Comparison of ENCODE assay signal across 16 cellular contexts in genomic region chr7:148905093-148905666, GRCh38. TPM values are rescaled to one million over a fixed set of nuclear protein-coding genes. Genes with fewer than 3 reads are reported as not detected.
A peak's percentile ranks its signal among the peaks of the same experiment; 100 is the strongest.
DNase-seq lines count a peak whose midpoint lies in the region; ATAC-seq, FAIRE-seq and TF ChIP-seq lines count a peak whose summit lies in the region.
"Had no signal": no experiment of that assay in that cellular context is flagged by ENCODE, and none has a peak within 500 bp of the region (broad histone marks: within the 10 kb centered on the region; RNA-seq: fewer than 3 reads in every experiment).

No MANE protein-coding gene starts in this region.

- no peak overlapping the region for H3K4me3 Mint-ChIP-seq in osteocyte (ENCODE audit: unreplicated experiment)
- H3K4me3 Mint-ChIP-seq: activated CD4-positive, alpha-beta T cell treated with anti-CD3 and anti-CD28 coated beads, Interleukin-2, amount 10 ng/mL, durations not matched to agents 7 days and 5 days; activated naive CD8-positive, alpha-beta T cell treated with anti-CD3 and anti-CD28 coated beads for 36 hours had no signal

- H3K9me3 ChIP-seq in K562 (replicated peaks; ENCODE audit: control insufficient read depth, insufficient read depth, low read depth, low read length): no peaks in the 10 kb centered on the region
- no peaks in the 10 kb centered on the region for H3K9me3 ChIP-seq in HAP-1
- H3K9me3 ChIP-seq: thyroid gland had no signal

- peak overlapping the region; percentile 16 for H2AFZ ChIP-seq in K562 (ENCODE audit: low read depth, low read length)

- in situ Hi-C loops in K562 (cut with MboI): no loop called here
- in situ Hi-C loops in HAP-1 (cut with MboI; ENCODE audit: low sequenced_read_pairs): no loop called here

- H3K27ac ChIP-seq in K562 (ENCODE audit: extremely low read depth, low read depth, low read length): no peak overlapping the region
- H3K27ac ChIP-seq: cardiac muscle cell, thyroid gland had no signal

- no peak for TF ChIP-seq POLR2A in K562 (conservative IDR thresholded peaks at IDR 0.05)

- H3K36me3 ChIP-seq in K562 (ENCODE audit: control insufficient read depth, insufficient read depth, low read length) (no peaks in the 10 kb centered on the region), HAP-1 (replicated peaks) (no peaks in the 10 kb centered on the region)
- H3K36me3 ChIP-seq: cardiac muscle cell, thyroid gland had no signal

- no peak for TF ChIP-seq CTCF in K562 (IDR thresholded peaks at IDR 0.05 in 2 of 3, conservative IDR thresholded peaks at IDR 0.05 in 1 of 3; ENCODE audit: insufficient read depth in 2 of 3, low read depth in 1 of 3, low read length in 3 of 3)
- no peak for TF ChIP-seq CTCF in osteocyte (IDR thresholded peaks at IDR 0.05)

- no peak overlapping the region for H3K4me2 ChIP-seq in K562 (ENCODE audit: insufficient read depth, low read length)

- TF ChIP-seq RAD21 in K562 (CRISPR knock-in tag; conservative IDR thresholded peaks at IDR 0.05 in 1 of 2, IDR thresholded peaks at IDR 0.05 in 1 of 2): no peak

- H3K4me1 ChIP-seq in K562 (replicated peaks in 1 of 2; ENCODE audit: control insufficient read depth in 2 of 2, insufficient read depth in 2 of 2, low read length in 2 of 2): no peaks in the 10 kb centered on the region; a peak in 2 of 5 replicates
- no peaks in the 10 kb centered on the region for H3K4me1 ChIP-seq in HAP-1
- H3K4me1 ChIP-seq: thyroid gland had no signal

- ATAC-seq in K562: peak; percentile 30
- ATAC-seq: HCT116 had no signal

- 6% methylated on average over 6 of the region's 6 CpGs for WGBS in K562 (ENCODE audit: insufficient coverage, low coverage, missing lambda C conversion rate)

- H3K27me3 Mint-ChIP-seq in osteocyte (ENCODE audit: unreplicated experiment): peaks cover 20% of the 10 kb centered on the region
- H3K27me3 Mint-ChIP-seq: activated naive CD8-positive, alpha-beta T cell treated with anti-CD3 and anti-CD28 coated beads for 36 hours had no signal

- TF ChIP-seq EP300 in K562 (IDR thresholded peaks at IDR 0.05; ENCODE audit: low read length): no peak

- no TSS peak for BruUV-seq in K562 (replicated peaks; lab: Mats Ljungman, UMichigan)

- CTCF ChIA-PET in K562 (lab: Yijun Ruan, JAX; ENCODE audit: low intra/inter-chr PET ratio): no interaction called here

- H3K36me3 Mint-ChIP-seq in osteocyte (ENCODE audit: unreplicated experiment): no peaks in the 10 kb centered on the region
- H3K36me3 Mint-ChIP-seq: activated naive CD8-positive, alpha-beta T cell treated with anti-CD3 and anti-CD28 coated beads for 36 hours had no signal

- POLR2A ChIA-PET in K562 (lab: Yijun Ruan, JAX): interaction anchor here (0.5 to 3.2 kb wide), 7 partner anchors 8 to 783 kb away, joined by 3 to 20 read pairs (median 4); partner anchors contain the start of gene EZH2

- no peaks in the 10 kb centered on the region for H3K9me1 ChIP-seq in K562 (ENCODE audit: control insufficient read depth, insufficient read depth, low read length)

- no peaks in the 10 kb centered on the region for H3K79me2 ChIP-seq in K562 (ENCODE audit: control insufficient read depth, insufficient read depth, low read length)

- peaks cover 14% of the 10 kb centered on the region for H3K4me1 Mint-ChIP-seq in osteocyte (ENCODE audit: unreplicated experiment)

- H3K4me3 ChIP-seq in K562 (no peak overlapping the region), HAP-1 (no peak overlapping the region)
- H3K4me3 ChIP-seq: cardiac muscle cell, thyroid gland had no signal

- H3K9me3 Mint-ChIP-seq in osteocyte (ENCODE audit: unreplicated experiment): no peaks in the 10 kb centered on the region
- H3K9me3 Mint-ChIP-seq: activated CD4-positive, alpha-beta T cell treated with anti-CD3 and anti-CD28 coated beads, Interleukin-2, amount 10 ng/mL, durations not matched to agents 7 days and 5 days; activated naive CD8-positive, alpha-beta T cell treated with anti-CD3 and anti-CD28 coated beads for 36 hours had no signal

- no peaks in the 10 kb centered on the region; the same call in 1 of the 2 replicates for H4K20me1 ChIP-seq in K562 (replicated peaks; ENCODE audit: control insufficient read depth, insufficient read depth, low read length)

- no peak overlapping the region for H3K27ac Mint-ChIP-seq in osteocyte (ENCODE audit: unreplicated experiment)
- H3K27ac Mint-ChIP-seq: activated CD4-positive, alpha-beta T cell treated with anti-CD3 and anti-CD28 coated beads, Interleukin-2, amount 10 ng/mL, durations not matched to agents 7 days and 5 days; activated naive CD8-positive, alpha-beta T cell treated with anti-CD3 and anti-CD28 coated beads for 36 hours had no signal

- H3K9ac ChIP-seq in K562 (ENCODE audit: insufficient read depth in 1 of 2, low read depth in 2 of 2, low read length in 2 of 2): peak overlapping the region in 1 of 2 experiments; percentile 23; a peak in 1 of 4 replicates

- no peak for FAIRE-seq in K562 (lab: Jason Lieb, UNC)
- FAIRE-seq: TTC549 had no signal

- DNase-seq in activated CD8-positive, alpha-beta memory T cell treated with anti-CD3 and anti-CD28 coated beads for 24 hours: peak; percentile 28
- no peak for DNase-seq in activated CD8-positive, alpha-beta memory T cell treated with anti-CD3 and anti-CD28 coated beads, Interleukin-2, amount 50 U/mL, for 48 hours
- DNase-seq in NCI-H2107 treated with DMSO at 0.1 percent for 48 hours (lab: John Stamatoyannopoulos, UW; ENCODE audit: unreplicated experiment) (peak; percentile 86), K562 (ENCODE audit: extremely low read depth in 1 of 4, low spot score in 3 of 4) (no peak), osteocyte (ENCODE audit: extremely low spot score, unreplicated experiment) (peak; percentile 62), NCI-H187 (lab: John Stamatoyannopoulos, UW) (no peak), HAP-1 (ENCODE audit: low spot score in 2 of 2) (no peak)
- no peak for DNase-seq in stimulated activated CD4-positive, alpha-beta T cell treated with anti-CD3 and anti-CD28 coated beads, Interleukin-15, amount 100 ng/mL, for 24 hours
- DNase-seq: activated CD4-positive, alpha-beta T cell treated with anti-CD3 and anti-CD28 coated beads, Interleukin-2, amount 10 ng/mL, durations not matched to agents 7 days and 5 days; activated naive CD8-positive, alpha-beta T cell treated with anti-CD3 and anti-CD28 coated beads for 36 hours; effector CD4-positive, alpha-beta T cell; NCI-H446; thyroid gland had no signal

- H3K27me3 ChIP-seq in K562 (ENCODE audit: control insufficient read depth in 2 of 2, insufficient read depth in 2 of 2, low read length in 2 of 2): peaks cover 17 to 32% of the 10 kb centered on the region in 2 experiments
- H3K27me3 ChIP-seq in HAP-1 (ENCODE audit: low read depth): no peaks in the 10 kb centered on the region
- H3K27me3 ChIP-seq: cardiac muscle cell, thyroid gland had no signal

- intact Hi-C loops in K562 (cut with micrococcal nuclease): no loop called here

TF ChIP-seq in K562, 482 proteins besides CTCF, POLR2A, EP300 and RAD21:
- TF ChIP-seq CBX2 (IDR thresholded peaks at IDR 0.05; ENCODE audit: insufficient read depth, low read length, poor library complexity, severe bottlenecking): peak; percentile 53
- TF ChIP-seq HDGF (IDR thresholded peaks at IDR 0.05): no peak
- peak; percentile 55 for TF ChIP-seq CBX8 (IDR thresholded peaks at IDR 0.05; ENCODE audit: borderline replicate concordance, extremely low read depth, low read depth, low read length, poor library complexity, severe bottlenecking)
- TF ChIP-seq ZNF785 (CRISPR knock-in tag; IDR thresholded peaks at IDR 0.05): no peak

RNA-seq across cellular contexts. Expression of gene EZH2, which starts 21.1 kb away (rescaled TPM):
- total RNA-seq in K562 (2011; cell fraction: chromatin; rRNA removed; ENCODE audit: low replicate concordance): 140 and 431 TPM in 2 replicates
- total RNA-seq in K562 (2011; cell fraction: nucleolus; rRNA removed): 73.7 and 105 TPM in 2 replicates
- total RNA-seq in K562 (2011; cell fraction: nucleoplasm; rRNA removed): 141 and 150 TPM in 2 replicates
- total RNA-seq in K562 (2014; rRNA removed) (93.8 and 109 TPM in 2 replicates), K562 (2014; rRNA removed; fragmentation: Illumina TruSeq; extraction: Trizol) (98.6 and 116 TPM in 2 replicates), K562 (2015; rRNA removed; fragmentation: Illumina TruSeq; extraction: Trizol) (82.7 and 88.5 TPM in 2 replicates), K562 (2021) (109 and 118 TPM in 2 replicates), osteocyte (13.0 and 14.9 TPM in 2 replicates)
- polyA plus RNA-seq in K562 (2011; rRNA removed) (172 and 175 TPM in 2 replicates), K562 (2014; fragmentation: Illumina TruSeq; extraction: Trizol) (146 and 170 TPM in 2 replicates), K562 (2014; fragmentation: Nextera tagmentation; extraction: Ambion mirVana) (10 to 100 TPM; 48.7 to 63.0 TPM), K562 (2014; rRNA removed) (137 and 157 TPM in 2 replicates)
- 52.3 and 86.8 TPM in 2 replicates for polyA plus RNA-seq in K562 (2011; cell fraction: cytosol; rRNA removed)
- polyA plus RNA-seq in K562 (2011; cell fraction: nucleus; rRNA removed): 308 and 479 TPM in 2 replicates
- polyA plus RNA-seq in K562 (2012): 96.3 and 101 TPM in 2 replicates
- polyA minus RNA-seq in K562 (2011; rRNA and poly(A)+ RNA removed): 123 and 134 TPM in 2 replicates
- polyA minus RNA-seq in K562 (2011; cell fraction: cytosol; rRNA and poly(A)+ RNA removed): 54.2 and 59.2 TPM in 2 replicates
- polyA minus RNA-seq in K562 (2011; cell fraction: nucleus; rRNA and poly(A)+ RNA removed): 83.7 and 175 TPM in 2 replicates

Comparison
In these comparisons a context has a peak if more than half of its experiments do, and no peak if none do; other contexts are left out.
1. DNase-seq: peak in activated CD8-positive, alpha-beta memory T cell treated with anti-CD3 and anti-CD28 coated beads for 24 hours (single experiment), NCI-H2107 treated with DMSO at 0.1 percent for 48 hours (single experiment) and osteocyte (single experiment); none in activated CD8-positive, alpha-beta memory T cell treated with anti-CD3 and anti-CD28 coated beads, Interleukin-2, amount 50 U/mL, for 48 hours (single experiment), K562 (0 of 4), NCI-H187 (0 of 2), stimulated activated CD4-positive, alpha-beta T cell treated with anti-CD3 and anti-CD28 coated beads, Interleukin-15, amount 100 ng/mL, for 24 hours (single experiment) and HAP-1 (0 of 2).